In genomic region chr2:100988630-100989417, GRCh38 we compare ENCODE assay signal across 27 cellular contexts. TPM values are rescaled to one million over a fixed set of nuclear protein-coding genes. Genes with fewer than 3 reads are reported as not detected.
DNase-seq lines count a peak whose midpoint lies in the region; ATAC-seq lines count a peak whose summit lies in the region.
"Had no signal": no experiment of that assay in that cellular context is flagged by ENCODE, and none has a peak within 500 bp of the region (broad histone marks: within the 10 kb centered on the region; RNA-seq: fewer than 3 reads in every experiment).

No MANE protein-coding gene starts in this region.

- H3K27ac Mint-ChIP-seq in stimulated activated effector memory CD8-positive, alpha-beta T cell treated with anti-CD3 and anti-CD28 coated beads, Interleukin-12 subunit alpha, Interleukin-12 subunit beta, amount 100 ng/mL, for 72 hours: no peak overlapping the region
- H3K27ac Mint-ChIP-seq: activated CD4-positive, alpha-beta T cell treated with anti-CD3 and anti-CD28 coated beads, Interleukin-2, amount 10 ng/mL, durations not matched to agents 7 days and 5 days; neural progenitor cell; stimulated activated memory B cell treated with anti-CD40 and anti-IgM and Interleukin-4, amounts not matched to agents 10 μg/mL and 1 μg/mL and 100 μg/mL, for 72 hours had no signal

- no peak overlapping the region for H4K12ac ChIP-seq in trophoblast cell (ENCODE audit: low read depth, low read length)

- no peaks in the 10 kb centered on the region for H3K36me3 Mint-ChIP-seq in stimulated activated effector memory CD8-positive, alpha-beta T cell treated with anti-CD3 and anti-CD28 coated beads, Interleukin-12 subunit alpha, Interleukin-12 subunit beta, amount 100 ng/mL, for 72 hours
- H3K36me3 Mint-ChIP-seq: activated naive CD4-positive, alpha-beta T cell treated with anti-CD3 and anti-CD28 coated beads, Interleukin-2, amount 50 U/mL, for 72 hours; CD4-positive, CD25-positive, alpha-beta regulatory T cell; neural progenitor cell; stimulated activated memory B cell treated with anti-CD40 and anti-IgM and Interleukin-4, amounts not matched to agents 10 μg/mL and 1 μg/mL and 100 μg/mL, for 72 hours had no signal

- H3K9me3 ChIP-seq in GM23248 (ENCODE audit: low read depth): no peaks in the 10 kb centered on the region
- no peaks in the 10 kb centered on the region for H3K9me3 ChIP-seq in trophoblast cell (ENCODE audit: insufficient read depth, low read depth, low read length)
- H3K9me3 ChIP-seq: gastrocnemius medialis, MG63, prostate gland, spleen, thoracic aorta had no signal

- H3K9ac ChIP-seq in GM23248 (no peak overlapping the region), trophoblast cell (ENCODE audit: low read length) (no peak overlapping the region)
- H3K9ac ChIP-seq: neural progenitor cell had no signal

- no peak overlapping the region for H2BK5ac ChIP-seq in trophoblast cell (ENCODE audit: low read depth, low read length, poor library complexity)

- H4K91ac ChIP-seq in trophoblast cell (ENCODE audit: low read depth, low read length): no peak overlapping the region

- H3K4me1 ChIP-seq in GM23248 (ENCODE audit: insufficient read depth): no peaks in the 10 kb centered on the region
- H3K4me1 ChIP-seq in trophoblast cell (ENCODE audit: control insufficient read depth in 1 of 2, insufficient read depth in 2 of 2, low read length in 2 of 2): peaks cover 0 to 3% of the 10 kb centered on the region in 2 experiments
- H3K4me1 ChIP-seq: gastrocnemius medialis, prostate gland had no signal

- no peak overlapping the region for H3K4ac ChIP-seq in trophoblast cell (ENCODE audit: low read depth, low read length)

- H3K27me3 ChIP-seq in GM23248 (replicated peaks; ENCODE audit: insufficient read depth): no peaks in the 10 kb centered on the region
- H3K27me3 ChIP-seq in trophoblast cell (ENCODE audit: insufficient read depth, low read length): no peaks in the 10 kb centered on the region
- H3K27me3 ChIP-seq: gastrocnemius medialis, MG63, neural progenitor cell, spleen had no signal

- no peak overlapping the region for H3K14ac ChIP-seq in trophoblast cell (ENCODE audit: low read length)

- no peak overlapping the region for H2AK5ac ChIP-seq in trophoblast cell (ENCODE audit: low read length)

- no peaks in the 10 kb centered on the region for H4K20me1 ChIP-seq in GM23248 (ENCODE audit: insufficient read depth)

- H3K27ac ChIP-seq in GM23248 (no peak overlapping the region), trophoblast cell (ENCODE audit: low read depth, low read length) (no peak overlapping the region)
- H3K27ac ChIP-seq: gastrocnemius medialis, neural progenitor cell, prostate gland, spleen, thoracic aorta, WERI-Rb-1 had no signal

- H3K4me3 Mint-ChIP-seq in stimulated activated effector memory CD8-positive, alpha-beta T cell treated with anti-CD3 and anti-CD28 coated beads, Interleukin-12 subunit alpha, Interleukin-12 subunit beta, amount 100 ng/mL, for 72 hours: no peak overlapping the region
- H3K4me3 Mint-ChIP-seq: activated CD4-positive, alpha-beta T cell treated with anti-CD3 and anti-CD28 coated beads, Interleukin-2, amount 10 ng/mL, durations not matched to agents 7 days and 5 days; CD4-positive, CD25-positive, alpha-beta regulatory T cell; neural progenitor cell; stimulated activated memory B cell treated with anti-CD40 and anti-IgM and Interleukin-4, amounts not matched to agents 10 μg/mL and 1 μg/mL and 100 μg/mL, for 72 hours had no signal

- in situ Hi-C loops in GM23248 (cut with MboI): no loop called here

- H3K79me1 ChIP-seq in trophoblast cell (ENCODE audit: low read length): no peaks in the 10 kb centered on the region

- no peaks in the 10 kb centered on the region for H3K9me2 ChIP-seq in GM23248 (ENCODE audit: insufficient read depth)

- WGBS in GM23248 (ENCODE audit: low coverage in 1 of 2, low lambda C conversion rate in 2 of 2, missing lambda C conversion rate in 2 of 2), 2 experiments: 64% methylated on average over 6 to 8 of the region's 8 CpGs
- no CpG with 5 or more reads among the region's 8 CpGs for WGBS in trophoblast cell (ENCODE audit: extremely low coverage, insufficient coverage, insufficient read length)

- H3K4me3 ChIP-seq in GM23248 (no peak overlapping the region), trophoblast cell (ENCODE audit: low read depth, low read length) (no peak overlapping the region)
- H3K4me3 ChIP-seq: gastrocnemius medialis, MG63, neural progenitor cell, prostate gland, spleen, thoracic aorta had no signal

- H3K9me3 Mint-ChIP-seq in stimulated activated effector memory CD8-positive, alpha-beta T cell treated with anti-CD3 and anti-CD28 coated beads, Interleukin-12 subunit alpha, Interleukin-12 subunit beta, amount 100 ng/mL, for 72 hours: no peaks in the 10 kb centered on the region
- H3K9me3 Mint-ChIP-seq: activated CD4-positive, alpha-beta T cell treated with anti-CD3 and anti-CD28 coated beads, Interleukin-2, amount 10 ng/mL, durations not matched to agents 7 days and 5 days; activated naive CD4-positive, alpha-beta T cell treated with anti-CD3 and anti-CD28 coated beads, Interleukin-2, amount 50 U/mL, for 72 hours; CD4-positive, CD25-positive, alpha-beta regulatory T cell; neural progenitor cell had no signal

- no peak for ATAC-seq in stimulated activated effector memory CD8-positive, alpha-beta T cell treated with anti-CD3 and anti-CD28 coated beads, Interleukin-12 subunit alpha, Interleukin-12 subunit beta, amount 100 ng/mL, for 72 hours
- no peak for ATAC-seq in HG03135 (IDR thresholded peaks at IDR 0.05; ENCODE audit: unreplicated experiment)
- ATAC-seq: gastrocnemius medialis; PC-3; Right ventricle myocardium inferior; stimulated activated memory B cell treated with anti-CD40 and anti-IgM and Interleukin-4, amounts not matched to agents 10 μg/mL and 1 μg/mL and 100 μg/mL, for 72 hours had no signal

- H3K23ac ChIP-seq in trophoblast cell (ENCODE audit: low read length): no peak overlapping the region

- no peak overlapping the region for H2BK120ac ChIP-seq in trophoblast cell (ENCODE audit: insufficient read depth, low read length, poor library complexity)

- no peak overlapping the region for H3K18ac ChIP-seq in trophoblast cell (ENCODE audit: low read length)

- no peaks in the 10 kb centered on the region for H3F3A ChIP-seq in GM23248 (ENCODE audit: insufficient read depth)

- H3K36me3 ChIP-seq in GM23248 (ENCODE audit: low read depth) (no peaks in the 10 kb centered on the region), trophoblast cell (ENCODE audit: control insufficient read depth in 1 of 2, insufficient read depth in 2 of 2, low read length in 2 of 2) (no peaks in the 10 kb centered on the region)
- H3K36me3 ChIP-seq: MG63, neural progenitor cell, prostate gland, WERI-Rb-1 had no signal

- no peak overlapping the region for H4K8ac ChIP-seq in trophoblast cell (ENCODE audit: low read depth, low read length)

- no peak overlapping the region for H3K4me2 ChIP-seq in GM23248 (ENCODE audit: unreplicated experiment)
- no peak overlapping the region for H3K4me2 ChIP-seq in trophoblast cell (ENCODE audit: low read length)
- H3K4me2 ChIP-seq: neural progenitor cell had no signal

- H2AFZ ChIP-seq in GM23248 (no peak overlapping the region), trophoblast cell (ENCODE audit: insufficient read depth, low read length, poor library complexity) (no peak overlapping the region)
- H2AFZ ChIP-seq: neural progenitor cell had no signal

- H3K4me1 Mint-ChIP-seq in stimulated activated effector memory CD8-positive, alpha-beta T cell treated with anti-CD3 and anti-CD28 coated beads, Interleukin-12 subunit alpha, Interleukin-12 subunit beta, amount 100 ng/mL, for 72 hours: peaks cover 12% of the 10 kb centered on the region
- H3K4me1 Mint-ChIP-seq: neural progenitor cell had no signal

- H3K79me2 ChIP-seq in GM23248 (ENCODE audit: insufficient read depth) (no peaks in the 10 kb centered on the region), trophoblast cell (ENCODE audit: control insufficient read depth, insufficient read depth, low read length, poor library complexity) (no peaks in the 10 kb centered on the region)

- no peak overlapping the region for H2BK12ac ChIP-seq in trophoblast cell (ENCODE audit: low read length)

- DNase-seq in AG08395 (ENCODE audit: low spot score) (peak; percentile 76), GM23248 (peak; percentile 56), fibroblast of gingiva (ENCODE audit: low read depth) (peak; percentile 40), trophoblast cell (peak; percentile 17 to 38), cerebellum (ENCODE audit: low spot score) (no peak), anterior cingulate cortex (lab: John Stamatoyannopoulos, UW) (no peak)
- no peak for DNase-seq in stimulated activated effector memory CD8-positive, alpha-beta T cell treated with anti-CD3 and anti-CD28 coated beads, Interleukin-12 subunit alpha, Interleukin-12 subunit beta, amount 100 ng/mL, for 72 hours (ENCODE audit: low spot score in 2 of 2)
- DNase-seq: activated CD4-positive, alpha-beta T cell treated with anti-CD3 and anti-CD28 coated beads, Interleukin-2, amount 10 ng/mL, durations not matched to agents 7 days and 5 days; CD4-positive, CD25-positive, alpha-beta regulatory T cell; cerebellar nuclear complex; DMS 273 treated with DMSO at 0.1 percent for 48 hours; gastrocnemius medialis; hypothalamus; MG63; NCI-H1417; NCI-H446; PC-3; spleen; stimulated activated CD4-positive, alpha-beta T cell treated with anti-CD3 and anti-CD28 coated beads, Interleukin-2, amount 100 ng/mL, for 48 hours; WERI-Rb-1 had no signal

RNA-seq across cellular contexts. Expression of gene RPL31, which starts 13.3 kb away (rescaled TPM):
- total RNA-seq in GM23248 (2014; rRNA removed; shearing (Covaris generic)): 604 and 659 TPM in 2 replicates
- 1,157 and 1,172 TPM in 2 replicates for polyA plus RNA-seq in GM23248 (2016; fragmentation: Nextera tagmentation; extraction: Ambion mirVana)
- polyA plus RNA-seq in trophoblast cell (2013): 1,205 and 1,283 TPM in 2 replicates
- total RNA-seq in cerebellum: 510 TPM

Comparison
In these comparisons a context has a peak if more than half of its experiments do, and no peak if none do; other contexts are left out.
1. DNase-seq: peak in AG08395 (single experiment), GM23248 (single experiment), fibroblast of gingiva (single experiment) and trophoblast cell (2 of 2); none in cerebellum (single experiment), stimulated activated effector memory CD8-positive, alpha-beta T cell treated with anti-CD3 and anti-CD28 coated beads, Interleukin-12 subunit alpha, Interleukin-12 subunit beta, amount 100 ng/mL, for 72 hours (0 of 2) and anterior cingulate cortex (0 of 58).